In genomic region chrX:48472225-48472624, GRCh38 we compare ENCODE assay signal across 3 cellular contexts.
TF ChIP-seq lines count a peak whose summit lies in the region.

No MANE protein-coding gene starts in this region.

TF ChIP-seq in SK-N-SH, 30 proteins besides CTCF, POLR2A, EP300 and RAD21:
- TF ChIP-seq FOSL2 (IDR thresholded peaks at IDR 0.05; ENCODE audit: borderline replicate concordance, low read depth): no peak
- TF ChIP-seq, protein P1, sequence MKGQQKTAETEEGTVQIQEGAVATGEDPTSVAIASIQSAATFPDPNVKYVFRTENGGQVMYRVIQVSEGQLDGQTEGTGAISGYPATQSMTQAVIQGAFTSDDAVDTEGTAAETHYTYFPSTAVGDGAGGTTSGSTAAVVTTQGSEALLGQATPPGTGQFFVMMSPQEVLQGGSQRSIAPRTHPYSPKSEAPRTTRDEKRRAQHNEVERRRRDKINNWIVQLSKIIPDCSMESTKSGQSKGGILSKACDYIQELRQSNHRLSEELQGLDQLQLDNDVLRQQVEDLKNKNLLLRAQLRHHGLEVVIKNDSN (IDR thresholded peaks at IDR 0.05; ENCODE audit: borderline replicate concordance, low read depth): no peak
- no peak for TF ChIP-seq JUND (IDR thresholded peaks at IDR 0.05)
- no peak for TF ChIP-seq RFX5 (IDR thresholded peaks at IDR 0.05; ENCODE audit: low read length)
- TF ChIP-seq MEF2A (IDR thresholded peaks at IDR 0.05; ENCODE audit: borderline replicate concordance, low read depth): no peak
- TF ChIP-seq, protein P2, sequence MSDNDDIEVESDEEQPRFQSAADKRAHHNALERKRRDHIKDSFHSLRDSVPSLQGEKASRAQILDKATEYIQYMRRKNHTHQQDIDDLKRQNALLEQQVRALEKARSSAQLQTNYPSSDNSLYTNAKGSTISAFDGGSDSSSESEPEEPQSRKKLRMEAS (IDR thresholded peaks at IDR 0.05; ENCODE audit: low read depth): no peak
- TF ChIP-seq SMC3 (IDR thresholded peaks at IDR 0.05; ENCODE audit: low read depth, low read length): no peak
- no peak for TF ChIP-seq NFIC (IDR thresholded peaks at IDR 0.05; ENCODE audit: borderline replicate concordance)
- TF ChIP-seq PBX3 (IDR thresholded peaks at IDR 0.05): no peak
- no peak for TF ChIP-seq EZH2phosphoT487 (IDR thresholded peaks at IDR 0.05; ENCODE audit: borderline replicate concordance, low read depth)
- TF ChIP-seq USF2 (IDR thresholded peaks at IDR 0.05; ENCODE audit: borderline replicate concordance, low read depth, low read length): no peak

TF ChIP-seq in SK-N-SH treated with all-trans-retinoic acid at 6 μM for 48 hours, 23 proteins besides CTCF, POLR2A, EP300 and RAD21:
- TF ChIP-seq ZNF70 (CRISPR knock-in tag; IDR thresholded peaks at IDR 0.05): no peak
- TF ChIP-seq CREB5 (CRISPR knock-in tag; IDR thresholded peaks at IDR 0.05; ENCODE audit: low read depth): no peak
- no peak for TF ChIP-seq TCF4 (CRISPR knock-in tag; IDR thresholded peaks at IDR 0.05; ENCODE audit: borderline replicate concordance)
- TF ChIP-seq ARNTL (CRISPR knock-in tag; IDR thresholded peaks at IDR 0.05; ENCODE audit: borderline replicate concordance, low read depth): no peak
- no peak for TF ChIP-seq ZNF8 (CRISPR knock-in tag; IDR thresholded peaks at IDR 0.05)
- no peak for TF ChIP-seq ZC3H10 (CRISPR knock-in tag; IDR thresholded peaks at IDR 0.05)
- TF ChIP-seq RARB (CRISPR knock-in tag; IDR thresholded peaks at IDR 0.05): no peak
- no peak for TF ChIP-seq PATZ1 (CRISPR knock-in tag; IDR thresholded peaks at IDR 0.05; ENCODE audit: borderline replicate concordance)

TF ChIP-seq in H1, 55 proteins besides CTCF, POLR2A, EP300 and RAD21:
- TF ChIP-seq JUN (IDR thresholded peaks at IDR 0.05; ENCODE audit: low read depth, low read length) (no peak), ASH2L (IDR thresholded peaks at IDR 0.05; ENCODE audit: low read length) (no peak), POU5F1 (IDR thresholded peaks at IDR 0.05; ENCODE audit: low read depth, low read length) (no peak), HDAC6 (IDR thresholded peaks at IDR 0.05; ENCODE audit: low read depth, low read length) (no peak), SP1 (IDR thresholded peaks at IDR 0.05; ENCODE audit: low read depth, low read length) (no peak), BRCA1 (IDR thresholded peaks at IDR 0.05; ENCODE audit: low read depth, low read length) (no peak), RFX5 (IDR thresholded peaks at IDR 0.05; ENCODE audit: borderline replicate concordance, low read depth, low read length) (no peak), RXRA (IDR thresholded peaks at IDR 0.05; ENCODE audit: insufficient read depth, low read depth, low read length) (no peak), CEBPB (IDR thresholded peaks at IDR 0.05; ENCODE audit: low read depth, low read length) (no peak)
- TF ChIP-seq, protein P2 (IDR thresholded peaks at IDR 0.05): no peak
